28 cellular contexts compared by ENCODE assay signal in the genomic region with DNA sequence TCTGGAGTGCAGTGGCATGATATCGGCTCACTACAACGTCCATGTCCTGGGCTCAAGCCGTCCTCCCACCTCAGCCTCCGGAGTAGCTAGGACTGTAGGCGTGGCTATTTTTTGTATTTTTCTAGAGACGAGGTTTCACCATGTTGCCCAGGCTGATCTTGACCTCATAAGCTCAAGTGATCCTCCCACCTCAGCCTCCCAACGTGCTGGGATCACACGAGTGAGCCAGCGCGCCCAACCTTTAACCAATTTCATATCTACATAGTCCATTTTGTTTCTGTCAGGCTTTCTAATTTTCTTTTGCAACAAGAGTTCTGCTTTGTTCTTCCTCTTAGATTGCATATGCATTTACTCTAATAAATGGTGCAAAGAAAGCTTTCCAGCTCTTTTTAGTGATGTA.
"Had no signal": no experiment of that assay in that cellular context is flagged by ENCODE, and none has a peak within 500 bp of the region (broad histone marks: within the 10 kb centered on the region; RNA-seq: fewer than 3 reads in every experiment).

No MANE protein-coding gene starts in this region.

- H3K27me3 Mint-ChIP-seq: memory B cell; naive B cell; natural killer cell treated with Interleukin-12 subunit alpha and Interleukin-12 subunit beta and Interleukin-15 and Interleukin-18, amount 100 ng/mL, for 72 hours; type B pancreatic cell had no signal

- H3K4me1 ChIP-seq: parathyroid adenoma, prostate gland had no signal

- H3K27me3 ChIP-seq: dorsolateral prefrontal cortex, right atrium auricular region, stomach, testis, tibial artery had no signal

- H2AFZ ChIP-seq: parathyroid adenoma had no signal

- ATAC-seq: left ventricle myocardium superior; mucosa of descending colon; natural killer cell treated with Interleukin-12 subunit alpha and Interleukin-12 subunit beta and Interleukin-15 and Interleukin-18, amount 100 ng/mL, for 72 hours; sciatic nerve had no signal

- H3K27ac ChIP-seq: parathyroid adenoma, prostate gland, right atrium auricular region, stomach, testis, tibial artery had no signal

- H3K4me3 Mint-ChIP-seq: immature natural killer cell; memory B cell; mesothelial cell of epicardium; naive B cell; natural killer cell treated with Interleukin-12 subunit alpha and Interleukin-12 subunit beta and Interleukin-15 and Interleukin-18, amount 100 ng/mL, for 72 hours; neural crest cell; type B pancreatic cell had no signal

- DNase-seq: dorsolateral prefrontal cortex; effector CD4-positive, alpha-beta T cell; hypothalamus; immature natural killer cell; islet precursor cell; kidney glomerular epithelial cell; left ventricle myocardium superior; mucosa of descending colon; naive B cell; stimulated activated CD4-positive, alpha-beta T cell treated with anti-CD3 and anti-CD28 coated beads, Interleukin-12 subunit alpha, Interleukin-12 subunit beta, amount 100 ng/mL, for 4 hours; stimulated activated CD4-positive, alpha-beta T cell treated with anti-CD3 and anti-CD28 coated beads, Interleukin-1b, Interleukin-23, amount 100 ng/mL, for 48 hours; stimulated activated CD4-positive, alpha-beta T cell treated with anti-CD3 and anti-CD28 coated beads, Interleukin-4, amount 100 ng/mL, for 1 hour; stimulated activated CD8-positive, alpha-beta memory T cell treated with anti-CD3 and anti-CD28 coated beads, Interleukin-4, amount 100 ng/mL, for 48 hours; stimulated activated naive CD4-positive, alpha-beta T cell; stomach; testis; tibial artery had no signal

- H3K9me3 ChIP-seq: mucosa of descending colon, prostate gland, right atrium auricular region, stomach, testis, tibial artery had no signal

- H3K27ac Mint-ChIP-seq: immature natural killer cell; memory B cell; mesothelial cell of epicardium; naive B cell; natural killer cell treated with Interleukin-12 subunit alpha and Interleukin-12 subunit beta and Interleukin-15 and Interleukin-18, amount 100 ng/mL, for 72 hours; type B pancreatic cell had no signal

- H3K4me3 ChIP-seq: lung, mucosa of descending colon, prostate gland, right atrium auricular region, smooth muscle cell, stomach, testis, tibial artery had no signal

- H3K4me2 ChIP-seq: smooth muscle cell had no signal

- H3K36me3 ChIP-seq: prostate gland, right atrium auricular region, tibial artery had no signal

- H3K36me3 Mint-ChIP-seq: mesothelial cell of epicardium; naive B cell; natural killer cell treated with Interleukin-12 subunit alpha and Interleukin-12 subunit beta and Interleukin-15 and Interleukin-18, amount 100 ng/mL, for 72 hours had no signal

- H3K9me3 Mint-ChIP-seq: immature natural killer cell; memory B cell; mesothelial cell of epicardium; naive B cell; natural killer cell treated with Interleukin-12 subunit alpha and Interleukin-12 subunit beta and Interleukin-15 and Interleukin-18, amount 100 ng/mL, for 72 hours; neural crest cell had no signal
